18 cellular contexts compared by ENCODE assay signal in the genomic region with DNA sequence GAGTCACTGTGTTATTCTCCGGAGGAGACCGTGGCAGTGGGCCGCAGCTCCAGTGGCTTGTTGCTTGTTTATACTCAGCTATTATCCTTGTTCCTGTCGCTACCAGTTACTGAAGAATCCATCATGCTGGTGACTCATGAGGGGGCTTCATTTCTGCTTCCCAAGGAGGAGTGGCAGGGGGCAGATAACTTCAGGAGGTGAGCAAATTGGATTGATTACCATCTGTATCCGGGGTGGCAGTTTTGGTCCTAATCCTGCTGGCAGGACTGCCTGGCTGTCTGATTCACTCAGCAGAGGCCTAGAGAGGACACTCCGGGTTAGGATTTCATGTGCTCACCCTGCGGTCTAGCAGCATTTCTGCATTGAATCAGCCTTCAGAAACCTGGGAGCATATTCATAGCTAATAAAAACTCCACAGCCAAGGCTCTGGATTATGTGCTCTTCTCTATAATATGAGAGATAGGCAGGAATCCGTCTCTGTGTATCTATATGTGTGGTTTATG.
"Had no signal": no experiment of that assay in that cellular context is flagged by ENCODE, and none has a peak within 500 bp of the region (broad histone marks: within the 10 kb centered on the region; RNA-seq: fewer than 3 reads in every experiment).

No MANE protein-coding gene starts in this region.

- H3K4me3 ChIP-seq: cardiac muscle cell, psoas muscle, right lobe of liver, testis, upper lobe of right lung had no signal

- H3K9me3 Mint-ChIP-seq: activated naive CD4-positive, alpha-beta T cell treated with anti-CD3 and anti-CD28 coated beads for 36 hours; activated naive CD8-positive, alpha-beta T cell treated with anti-CD3 and anti-CD28 coated beads, Interleukin-2, amount 50 U/mL, for 24 hours; activated T-helper 17 cell treated with anti-CD3 and anti-CD28 coated beads, Interleukin-2, amount 50 U/mL, for 72 hours; nephron progenitor cell; stimulated activated naive CD8-positive, alpha-beta T cell treated with anti-CD3 and anti-CD28 coated beads, Interleukin-15, Interleukin-2, amounts not matched to agents 100 ng/mL and 50 ng/mL, for 24 hours; T-cell had no signal

- H3K4me3 Mint-ChIP-seq: activated naive CD4-positive, alpha-beta T cell treated with anti-CD3 and anti-CD28 coated beads for 36 hours; activated naive CD8-positive, alpha-beta T cell treated with anti-CD3 and anti-CD28 coated beads, Interleukin-2, amount 50 U/mL, for 24 hours; activated T-helper 17 cell treated with anti-CD3 and anti-CD28 coated beads, Interleukin-2, amount 50 U/mL, for 72 hours; nephron progenitor cell; stimulated activated naive CD8-positive, alpha-beta T cell treated with anti-CD3 and anti-CD28 coated beads, Interleukin-15, Interleukin-2, amounts not matched to agents 100 ng/mL and 50 ng/mL, for 24 hours; T-cell had no signal

- H3K36me3 Mint-ChIP-seq: T-cell had no signal

- DNase-seq: activated CD4-positive, alpha-beta T cell treated with anti-CD3 and anti-CD28 coated beads, Interleukin-2, amount 50 U/mL, for 48 hours; activated naive CD4-positive, alpha-beta T cell treated with anti-CD3 and anti-CD28 coated beads for 36 hours; activated naive CD8-positive, alpha-beta T cell treated with anti-CD3 and anti-CD28 coated beads, Interleukin-2, amount 50 U/mL, for 24 hours; foreskin fibroblast; glutamatergic neuron; nephron progenitor cell; psoas muscle; right lobe of liver; T-cell; T1000; testis; upper lobe of right lung had no signal

- H3K27me3 Mint-ChIP-seq: stimulated activated naive CD8-positive, alpha-beta T cell treated with anti-CD3 and anti-CD28 coated beads, Interleukin-15, Interleukin-2, amounts not matched to agents 100 ng/mL and 50 ng/mL, for 24 hours had no signal

- H3K4me1 ChIP-seq: psoas muscle, right lobe of liver, testis, upper lobe of right lung had no signal

- ATAC-seq: activated naive CD8-positive, alpha-beta T cell treated with anti-CD3 and anti-CD28 coated beads, Interleukin-2, amount 50 U/mL, for 24 hours; activated T-helper 17 cell treated with anti-CD3 and anti-CD28 coated beads, Interleukin-2, amount 50 U/mL, for 72 hours; esophagus mucosa; right lobe of liver; T-cell; upper lobe of right lung had no signal

- H3K27ac ChIP-seq: cardiac muscle cell, psoas muscle, right lobe of liver, testis, upper lobe of right lung, VCaP had no signal

- H3K4me1 Mint-ChIP-seq: activated naive CD8-positive, alpha-beta T cell treated with anti-CD3 and anti-CD28 coated beads, Interleukin-2, amount 50 U/mL, for 24 hours; activated T-helper 17 cell treated with anti-CD3 and anti-CD28 coated beads, Interleukin-2, amount 50 U/mL, for 72 hours; nephron progenitor cell; T-cell had no signal

- H3K27me3 ChIP-seq: cardiac muscle cell, right lobe of liver, testis, upper lobe of right lung had no signal

- H3K9me3 ChIP-seq: psoas muscle, right lobe of liver, testis, upper lobe of right lung had no signal

- H3K36me3 ChIP-seq: cardiac muscle cell, right lobe of liver, upper lobe of right lung had no signal

- FAIRE-seq: endometrium had no signal

- H3K27ac Mint-ChIP-seq: activated naive CD4-positive, alpha-beta T cell treated with anti-CD3 and anti-CD28 coated beads for 36 hours; activated naive CD8-positive, alpha-beta T cell treated with anti-CD3 and anti-CD28 coated beads, Interleukin-2, amount 50 U/mL, for 24 hours; activated T-helper 17 cell treated with anti-CD3 and anti-CD28 coated beads, Interleukin-2, amount 50 U/mL, for 72 hours; nephron progenitor cell; stimulated activated naive CD8-positive, alpha-beta T cell treated with anti-CD3 and anti-CD28 coated beads, Interleukin-15, Interleukin-2, amounts not matched to agents 100 ng/mL and 50 ng/mL, for 24 hours; T-cell had no signal
